ENCODE assay signal across 7 cellular contexts in genomic region chr19:1859319-1859718, GRCh38. TPM values are rescaled to one million over a fixed set of nuclear protein-coding genes. Genes with fewer than 3 reads are reported as not detected.
A peak's percentile ranks its signal among the peaks of the same experiment; 100 is the strongest.
DNase-seq lines count a peak whose midpoint lies in the region; ATAC-seq and TF ChIP-seq lines count a peak whose summit lies in the region.
"Had no signal": no experiment of that assay in that cellular context is flagged by ENCODE, and none has a peak within 500 bp of the region (broad histone marks: within the 10 kb centered on the region; RNA-seq: fewer than 3 reads in every experiment).

No MANE protein-coding gene starts in this region.

- no peaks in the 10 kb centered on the region for H3K9me3 ChIP-seq in WERI-Rb-1 (ENCODE audit: severe bottlenecking)

- peak overlapping the region; percentile 11 for H3K9ac ChIP-seq in mesendoderm (ENCODE audit: low read length)

- DNase-seq in D341Med (ENCODE audit: low spot score), result peak; percentile 64
- DNase-seq in WERI-Rb-1, result peak; percentile 87
- DNase-seq in mesendoderm, result peak; percentile 77
- no peak for DNase-seq in ureter (ENCODE audit: low spot score)
- DNase-seq in germinal center (ENCODE audit: low spot score), result no peak
- DNase-seq: NCI-H510A treated with DMSO at 0.1 percent for 48 hours had no signal

- H2AK5ac ChIP-seq in mesendoderm (ENCODE audit: low read length), result no peak overlapping the region

- peak overlapping the region; percentile 20 for H3K4me3 ChIP-seq in WERI-Rb-1 (ENCODE audit: low read depth, low read length)
- H3K4me3 ChIP-seq in mesendoderm (ENCODE audit: low read length), result no peak overlapping the region

- H2BK120ac ChIP-seq in mesendoderm (ENCODE audit: low read depth, low read length), result no peak overlapping the region

- no peak overlapping the region for H2BK5ac ChIP-seq in mesendoderm (ENCODE audit: low read length)

- H4K5ac ChIP-seq in mesendoderm (ENCODE audit: low read length), result no peak overlapping the region

- H2BK15ac ChIP-seq in mesendoderm (replicated peaks; ENCODE audit: low read depth), result no peak overlapping the region

- no peaks in the 10 kb centered on the region for H3K27me3 ChIP-seq in WERI-Rb-1 (ENCODE audit: insufficient read depth, low read depth, severe bottlenecking)
- no peaks in the 10 kb centered on the region for H3K27me3 ChIP-seq in mesendoderm (ENCODE audit: insufficient read depth, low read length, poor library complexity)

- peak overlapping the region; percentile 5 for H3K56ac ChIP-seq in mesendoderm (ENCODE audit: low read length)

- peak; percentile 50 for TF ChIP-seq CTCF in WERI-Rb-1 (IDR thresholded peaks at IDR 0.05; ENCODE audit: low read depth, low read length)

- WGBS in mesendoderm (ENCODE audit: extremely low coverage, insufficient coverage, low lambda C conversion rate), result no CpG with 5 or more reads among the region's 14 CpGs

- H3K27ac ChIP-seq in WERI-Rb-1 (peak overlapping the region; percentile 48), mesendoderm (ENCODE audit: low read depth, low read length) (no peak overlapping the region)

- peak overlapping the region; percentile 24 for H3K4me2 ChIP-seq in mesendoderm (ENCODE audit: low read length)

- peaks cover 21% of the 10 kb centered on the region for H3K4me1 ChIP-seq in mesendoderm (ENCODE audit: control insufficient read depth, low read depth, low read length)

- H3K23ac ChIP-seq in mesendoderm (ENCODE audit: low read length), result no peak overlapping the region

- H3K79me2 ChIP-seq in mesendoderm (ENCODE audit: control insufficient read depth, insufficient read depth, low read length), result peaks cover 63% of the 10 kb centered on the region

- no peak for ATAC-seq in GM21447 (IDR thresholded peaks at IDR 0.05; ENCODE audit: unreplicated experiment)

- peaks cover 2% of the 10 kb centered on the region for H3K36me3 ChIP-seq in WERI-Rb-1
- H3K36me3 ChIP-seq in mesendoderm (ENCODE audit: control insufficient read depth, insufficient read depth, low read length), result no peaks in the 10 kb centered on the region

- peaks cover 20% of the 10 kb centered on the region for H3K79me1 ChIP-seq in mesendoderm (ENCODE audit: low read length)

- no peak overlapping the region for H3K18ac ChIP-seq in mesendoderm (ENCODE audit: low read length)

- H4K8ac ChIP-seq in mesendoderm (ENCODE audit: low read depth, low read length), result no peak overlapping the region

- no peak overlapping the region for H3K4ac ChIP-seq in mesendoderm (ENCODE audit: low read depth, low read length)

RNA-seq across cellular contexts. Expression of gene KLF16, which starts 4.1 kb away (rescaled TPM):
- 32.7 TPM for polyA plus RNA-seq in mesendoderm (2013, experiment 1 of 2)
- polyA plus RNA-seq in mesendoderm (2013, experiment 2 of 2), result 33.5 TPM
- 14.8 TPM for total RNA-seq in ureter

RNA-seq across cellular contexts. Expression of gene REXO1, which starts 11.0 kb away (rescaled TPM):
- 28.3 TPM for polyA plus RNA-seq in mesendoderm (2013, experiment 1 of 2)
- 27.2 TPM for polyA plus RNA-seq in mesendoderm (2013, experiment 2 of 2)
- total RNA-seq in ureter, result 39.3 TPM

RNA-seq across cellular contexts. Expression of gene ABHD17A, which starts 26.0 kb away (rescaled TPM):
- polyA plus RNA-seq in mesendoderm (2013, experiment 1 of 2), result 33.9 TPM
- 34.1 TPM for polyA plus RNA-seq in mesendoderm (2013, experiment 2 of 2)
- 58.1 TPM for total RNA-seq in ureter

RNA-seq across cellular contexts. Expression of gene ADAT3, which starts 45.9 kb away (rescaled TPM):
- 6.6 TPM for polyA plus RNA-seq in mesendoderm (2013, experiment 1 of 2)
- polyA plus RNA-seq in mesendoderm (2013, experiment 2 of 2), result 6.4 TPM
- total RNA-seq in ureter, result 4.1 TPM

RNA-seq across cellular contexts. Expression of gene SCAMP4, which starts 45.9 kb away (rescaled TPM):
- 31.5 TPM for polyA plus RNA-seq in mesendoderm (2013, experiment 1 of 2)
- 30.6 TPM for polyA plus RNA-seq in mesendoderm (2013, experiment 2 of 2)
- total RNA-seq in ureter, result 82.3 TPM

Comparison
In these comparisons a context has a peak if more than half of its experiments do, and no peak if none do; other contexts are left out.
1. DNase-seq: peak in D341Med (single experiment), WERI-Rb-1 (single experiment) and mesendoderm (single experiment); none in ureter (single experiment) and germinal center (single experiment).